ENCODE assay signal across 17 cellular contexts in genomic region chr10:101216207-101216607, GRCh38. TPM values are rescaled to one million over a fixed set of nuclear protein-coding genes. Genes with fewer than 3 reads are reported as not detected.
DNase-seq lines count a peak whose midpoint lies in the region; ATAC-seq and TF ChIP-seq lines count a peak whose summit lies in the region.
"Had no signal": no experiment of that assay in that cellular context is flagged by ENCODE, and none has a peak within 500 bp of the region (broad histone marks: within the 10 kb centered on the region; RNA-seq: fewer than 3 reads in every experiment).

No MANE protein-coding gene starts in this region.

- no peak for TF ChIP-seq POLR2A in erythroblast (IDR thresholded peaks at IDR 0.05; ENCODE audit: low read length)

- H3K4me3 Mint-ChIP-seq in activated naive CD4-positive, alpha-beta T cell treated with anti-CD3 and anti-CD28 coated beads, Interleukin-2, amount 50 U/mL, for 24 hours = peak overlapping the region; percentile 57
- H3K4me3 Mint-ChIP-seq in activated CD4-positive, alpha-beta memory T cell treated with anti-CD3 and anti-CD28 coated beads, Interleukin-2, amount 10 ng/mL, durations not matched to agents 7 days and 5 days = peak overlapping the region; percentile 12

- peaks cover 3% of the 10 kb centered on the region for H3K4me1 ChIP-seq in Karpas-422 (ENCODE audit: low read length)

- no peaks in the 10 kb centered on the region for H3K9me2 ChIP-seq in Karpas-422 (replicated peaks; ENCODE audit: insufficient read depth, low read length)

- peaks cover 64% of the 10 kb centered on the region for H3K27me3 Mint-ChIP-seq in activated naive CD4-positive, alpha-beta T cell treated with anti-CD3 and anti-CD28 coated beads, Interleukin-2, amount 50 U/mL, for 24 hours
- H3K27me3 Mint-ChIP-seq in activated CD4-positive, alpha-beta memory T cell treated with anti-CD3 and anti-CD28 coated beads, Interleukin-2, amount 10 ng/mL, durations not matched to agents 7 days and 5 days = peaks cover 79% of the 10 kb centered on the region

- no peak overlapping the region for H3K9ac ChIP-seq in Karpas-422 (ENCODE audit: low read length)

- H3K4me1 Mint-ChIP-seq in activated naive CD4-positive, alpha-beta T cell treated with anti-CD3 and anti-CD28 coated beads, Interleukin-2, amount 50 U/mL, for 24 hours = peaks cover 26% of the 10 kb centered on the region
- peaks cover 31% of the 10 kb centered on the region for H3K4me1 Mint-ChIP-seq in activated CD4-positive, alpha-beta memory T cell treated with anti-CD3 and anti-CD28 coated beads, Interleukin-2, amount 10 ng/mL, durations not matched to agents 7 days and 5 days

- H2AFZ ChIP-seq in Karpas-422 (ENCODE audit: low read length) = no peak overlapping the region

- H3K4me2 ChIP-seq in Karpas-422 (ENCODE audit: low read depth, low read length, poor library complexity, severe bottlenecking) = no peak overlapping the region

- no peaks in the 10 kb centered on the region for H3K27me3 ChIP-seq in Karpas-422 (ENCODE audit: low read length)

- H3K27ac ChIP-seq in Karpas-422 (ENCODE audit: low read length) = no peak overlapping the region
- H3K27ac ChIP-seq: RWPE1 had no signal

- H4K20me1 ChIP-seq in Karpas-422 (ENCODE audit: insufficient read depth, low read depth, low read length) = no peaks in the 10 kb centered on the region

- DNase-seq in activated naive CD4-positive, alpha-beta T cell treated with Interleukin-2 at 50 U/mL for 16 hours = no peak
- no peak for DNase-seq in activated CD4-positive, alpha-beta memory T cell treated with anti-CD3 and anti-CD28 coated beads, Interleukin-2, amount 10 ng/mL, durations not matched to agents 7 days and 5 days
- DNase-seq in left kidney (ENCODE audit: low read depth, low spot score) (peak; percentile 64), Karpas-422 (no peak), erythroblast (lab: John Stamatoyannopoulos, UW) (no peak)
- no peak for DNase-seq in stimulated activated CD8-positive, alpha-beta memory T cell treated with anti-CD3 and anti-CD28 coated beads, Interleukin-4, amount 100 ng/mL, for 48 hours
- DNase-seq: activated gamma-delta T cell; C1 segment of cervical spinal cord; central memory CD4-positive, alpha-beta T cell; mammary epithelial cell; NCI-H2171; stimulated activated naive CD4-positive, alpha-beta T cell treated with Interleukin-2 at 50 U/mL for 16 hours had no signal

- no peak overlapping the region for H3K27ac Mint-ChIP-seq in activated naive CD4-positive, alpha-beta T cell treated with anti-CD3 and anti-CD28 coated beads, Interleukin-2, amount 50 U/mL, for 24 hours
- no peak overlapping the region for H3K27ac Mint-ChIP-seq in activated CD4-positive, alpha-beta memory T cell treated with anti-CD3 and anti-CD28 coated beads, Interleukin-2, amount 10 ng/mL, durations not matched to agents 7 days and 5 days

- no peaks in the 10 kb centered on the region for H3K36me3 Mint-ChIP-seq in activated naive CD4-positive, alpha-beta T cell treated with anti-CD3 and anti-CD28 coated beads, Interleukin-2, amount 50 U/mL, for 24 hours
- H3K36me3 Mint-ChIP-seq in activated CD4-positive, alpha-beta memory T cell treated with anti-CD3 and anti-CD28 coated beads, Interleukin-2, amount 10 ng/mL, durations not matched to agents 7 days and 5 days (ENCODE audit: low read depth) = no peaks in the 10 kb centered on the region

- H3K9me3 ChIP-seq in Karpas-422 (ENCODE audit: low read length) = no peaks in the 10 kb centered on the region

- H3K79me2 ChIP-seq in Karpas-422 (ENCODE audit: low read length) = no peaks in the 10 kb centered on the region

- H3K9me3 Mint-ChIP-seq in activated naive CD4-positive, alpha-beta T cell treated with anti-CD3 and anti-CD28 coated beads, Interleukin-2, amount 50 U/mL, for 24 hours = no peaks in the 10 kb centered on the region
- no peaks in the 10 kb centered on the region for H3K9me3 Mint-ChIP-seq in activated CD4-positive, alpha-beta memory T cell treated with anti-CD3 and anti-CD28 coated beads, Interleukin-2, amount 10 ng/mL, durations not matched to agents 7 days and 5 days

- no peaks in the 10 kb centered on the region for H3K36me3 ChIP-seq in Karpas-422 (ENCODE audit: insufficient read depth, low read length)

- H3K4me3 ChIP-seq in Karpas-422 (ENCODE audit: low read length) = no peak overlapping the region

- ATAC-seq in GM19035 (IDR thresholded peaks at IDR 0.05; ENCODE audit: unreplicated experiment) = no peak

- CTCF ChIA-PET in activated CD4-positive, alpha-beta memory T cell treated with anti-CD3 and anti-CD28 coated beads, Interleukin-2, amount 10 ng/mL, durations not matched to agents 7 days and 5 days (lab: Charles Lee) = interaction anchor here (1.4 to 6.9 kb wide), 4 partner anchors 55 to 355 kb away, joined by 3 to 43 read pairs (median 18); no protein-coding TSS in a partner anchor

- POLR2A ChIA-PET in activated CD4-positive, alpha-beta memory T cell treated with anti-CD3 and anti-CD28 coated beads, Interleukin-2, amount 10 ng/mL, durations not matched to agents 7 days and 5 days (lab: Charles Lee) = no interaction called here

RNA-seq across cellular contexts. Expression of gene LBX1, which starts 13.1 kb away (rescaled TPM):
- total RNA-seq in activated CD4-positive, alpha-beta memory T cell treated with anti-CD3 and anti-CD28 coated beads, Interleukin-2, amount 10 ng/mL, durations not matched to agents 7 days and 5 days = not detected
- total RNA-seq in Karpas-422 (2014; rRNA removed; shearing (Covaris generic); ENCODE audit: low replicate concordance) = not detected in 2 replicates
- total RNA-seq: epithelial cell of proximal tubule, mammary epithelial cell, posterior vena cava had no signal
